Comparison of ENCODE assay signal across 24 cellular contexts in genomic region chr20:63814833-63815612, GRCh38. TPM values are rescaled to one million over a fixed set of nuclear protein-coding genes. Genes with fewer than 3 reads are reported as not detected.
"Had no signal": no experiment of that assay in that cellular context is flagged by ENCODE, and none has a peak within 500 bp of the region (broad histone marks: within the 10 kb centered on the region; RNA-seq: fewer than 3 reads in every experiment).

No MANE protein-coding gene starts in this region.

- H3K36me3 Mint-ChIP-seq: activated naive CD4-positive, alpha-beta T cell treated with anti-CD3 and anti-CD28 coated beads, Interleukin-2, amount 50 U/mL, for 24 hours had no signal

- H3K27ac Mint-ChIP-seq: activated CD8-positive, alpha-beta T cell treated with anti-CD3 and anti-CD28 coated beads, Interleukin-2, amount 10 ng/mL, durations not matched to agents 7 days and 5 days; activated naive CD4-positive, alpha-beta T cell treated with anti-CD3 and anti-CD28 coated beads, Interleukin-2, amount 50 U/mL, for 24 hours; activated T-helper 1 cell treated with anti-CD3 and anti-CD28 coated beads, Interleukin-12 subunit alpha, Interleukin-12 subunit beta, Interleukin-2, Interleukin-4 antibody, amounts not matched to agents 30 ng/mL and 10 ng/mL and 1 ng/mL, durations not matched to agents 14 hours and 24 hours and 36 hours; T-helper 17 cell had no signal

- H3K36me3 ChIP-seq: prostate gland, right atrium auricular region had no signal

- H3K4me1 Mint-ChIP-seq: activated naive CD4-positive, alpha-beta T cell treated with anti-CD3 and anti-CD28 coated beads, Interleukin-2, amount 50 U/mL, for 24 hours had no signal

- H3K4me3 ChIP-seq: prostate gland, right atrium auricular region had no signal

- H3K9me3 ChIP-seq: prostate gland, right atrium auricular region had no signal

- FAIRE-seq: islet of Langerhans had no signal

- H3K4me1 ChIP-seq: prostate gland had no signal

- H3K9me3 Mint-ChIP-seq: activated naive CD4-positive, alpha-beta T cell treated with anti-CD3 and anti-CD28 coated beads, Interleukin-2, amount 50 U/mL, for 24 hours; activated T-helper 1 cell treated with anti-CD3 and anti-CD28 coated beads, Interleukin-12 subunit alpha, Interleukin-12 subunit beta, Interleukin-2, Interleukin-4 antibody, amounts not matched to agents 30 ng/mL and 10 ng/mL and 1 ng/mL, durations not matched to agents 14 hours and 24 hours and 36 hours; brain had no signal

- H3K4me3 Mint-ChIP-seq: activated CD8-positive, alpha-beta T cell treated with anti-CD3 and anti-CD28 coated beads, Interleukin-2, amount 10 ng/mL, durations not matched to agents 7 days and 5 days; activated naive CD4-positive, alpha-beta T cell treated with anti-CD3 and anti-CD28 coated beads, Interleukin-2, amount 50 U/mL, for 24 hours; activated T-helper 1 cell treated with anti-CD3 and anti-CD28 coated beads, Interleukin-12 subunit alpha, Interleukin-12 subunit beta, Interleukin-2, Interleukin-4 antibody, amounts not matched to agents 30 ng/mL and 10 ng/mL and 1 ng/mL, durations not matched to agents 14 hours and 24 hours and 36 hours; brain; T-helper 17 cell had no signal

- DNase-seq: activated CD4-positive, alpha-beta T cell treated with anti-CD3 and anti-CD28 coated beads, Interleukin-2, amount 50 U/mL, for 1 hour; activated CD8-positive, alpha-beta T cell treated with anti-CD3 and anti-CD28 coated beads, Interleukin-2, amount 10 ng/mL, durations not matched to agents 7 days and 5 days; activated gamma-delta T cell treated with Interleukin-2 at 50 U/mL for 16 hours; aorta; dermis blood vessel endothelial cell; effector CD8-positive, alpha-beta T cell; foreskin melanocyte; left ventricle myocardium superior; stimulated activated CD4-positive, alpha-beta T cell treated with anti-CD3 and anti-CD28 coated beads, Interleukin-4, amount 100 ng/mL, for 4 hours; stimulated activated naive CD8-positive, alpha-beta T cell treated with anti-CD3 and anti-CD28 coated beads, Interleukin-15, Interleukin-2, amounts not matched to agents 100 U/mL and 50 U/mL, for 24 hours; SW 1271; T-helper 17 cell had no signal

- ATAC-seq: activated CD4-positive, CD25-positive, alpha-beta regulatory T cell treated with anti-CD3 and anti-CD28 coated beads, Interleukin-2, amount 50 U/mL, for 24 hours; activated CD8-positive, alpha-beta T cell treated with anti-CD3 and anti-CD28 coated beads, Interleukin-2, amount 10 ng/mL, durations not matched to agents 7 days and 5 days; left ventricle myocardium superior; stimulated activated naive CD8-positive, alpha-beta T cell treated with anti-CD3 and anti-CD28 coated beads, Interleukin-15, Interleukin-2, amounts not matched to agents 100 U/mL and 50 U/mL, for 24 hours; T-helper 17 cell had no signal

- H3K27me3 Mint-ChIP-seq: activated naive CD4-positive, alpha-beta T cell treated with anti-CD3 and anti-CD28 coated beads, Interleukin-2, amount 50 U/mL, for 24 hours had no signal

- H3K27me3 ChIP-seq: right atrium auricular region had no signal

- H3K27ac ChIP-seq: prostate gland, right atrium auricular region had no signal

RNA-seq across cellular contexts. Expression of gene ABHD16B, which starts 46.3 kb away (rescaled TPM):
- total RNA-seq: activated CD8-positive, alpha-beta T cell treated with anti-CD3 and anti-CD28 coated beads, Interleukin-2, amount 10 ng/mL, durations not matched to agents 7 days and 5 days; activated T-helper 1 cell treated with anti-CD3 and anti-CD28 coated beads, Interleukin-12 subunit alpha, Interleukin-12 subunit beta, Interleukin-2, Interleukin-4 antibody, amounts not matched to agents 30 ng/mL and 10 ng/mL and 1 ng/mL, durations not matched to agents 14 hours and 24 hours and 36 hours; aorta; cardiac septum; dermis blood vessel endothelial cell; left ventricle myocardium superior; osteocyte; right atrium auricular region; subcutaneous adipose tissue; T-helper 17 cell; ureter had no signal
- polyA plus RNA-seq: neural cell had no signal
